In the genomic region with DNA sequence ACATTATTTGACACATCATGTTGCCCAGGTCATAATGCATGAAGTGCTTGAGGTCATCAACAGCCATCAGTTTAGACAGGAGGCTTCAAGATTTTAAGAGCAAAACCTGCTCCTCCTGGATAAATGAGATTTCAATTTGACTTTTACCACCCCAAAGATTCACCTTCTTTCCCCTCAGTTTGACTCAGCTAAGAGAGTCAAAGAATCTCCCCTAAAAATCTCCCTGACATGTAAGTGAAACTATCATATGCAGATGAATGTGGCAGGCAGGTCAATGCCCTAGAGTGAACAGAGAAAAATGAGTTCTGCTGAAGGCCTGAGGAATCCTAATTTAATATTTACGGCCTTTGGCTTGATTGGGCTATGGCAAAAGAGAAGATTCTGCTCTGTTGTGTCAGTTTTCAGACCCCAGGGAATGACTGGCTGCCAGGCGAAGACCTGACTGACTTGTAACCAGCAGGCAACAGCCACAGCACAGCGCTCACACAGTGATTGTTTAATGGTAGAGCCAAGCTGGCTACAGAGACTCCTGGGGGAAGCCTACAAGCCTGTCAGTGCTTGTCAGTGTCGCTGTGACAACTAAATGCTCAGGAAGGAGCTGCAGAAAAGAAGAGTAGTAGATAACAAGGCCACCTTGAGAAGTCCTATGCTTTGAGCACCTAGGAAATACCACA, we compare ENCODE assay signal across 14 cellular contexts.
"Had no signal": no experiment of that assay in that cellular context is flagged by ENCODE, and none has a peak within 500 bp of the region (broad histone marks: within the 10 kb centered on the region; RNA-seq: fewer than 3 reads in every experiment).

No MANE protein-coding gene starts in this region.

- H3K36me3 ChIP-seq: adrenal gland, sigmoid colon, upper lobe of left lung had no signal

- H3K9me3 ChIP-seq: adrenal gland, psoas muscle, sigmoid colon, upper lobe of left lung had no signal

- ATAC-seq: activated CD4-positive, CD25-positive, alpha-beta regulatory T cell treated with anti-CD3 and anti-CD28 coated beads, Interleukin-2, amount 50 U/mL, for 24 hours; mucosa of descending colon; naive thymus-derived CD8-positive, alpha-beta T cell; psoas muscle had no signal

- H3K4me3 ChIP-seq: adrenal gland, mucosa of descending colon, psoas muscle, sigmoid colon, upper lobe of left lung had no signal

- DNase-seq: activated naive CD4-positive, alpha-beta T cell treated with anti-CD3 and anti-CD28 coated beads, Interleukin-2, amount 50 U/mL, for 16 hours; activated T-cell treated with anti-CD3 and anti-CD28 coated beads, Interleukin-2, amount 50 U/mL, for 1 hour; adrenal gland; erythroblast; mucosa of descending colon; naive thymus-derived CD8-positive, alpha-beta T cell; psoas muscle; sigmoid colon; stimulated activated CD4-positive, alpha-beta T cell treated with anti-CD3 and anti-CD28 coated beads, Interleukin-2, amount 100 ng/mL, for 24 hours; stimulated activated naive CD4-positive, alpha-beta T cell treated with Interleukin-2 at 50 U/mL for 16 hours; upper lobe of left lung had no signal

- H3K27ac ChIP-seq: adrenal gland, psoas muscle, sigmoid colon, upper lobe of left lung had no signal

- H3K27ac Mint-ChIP-seq: dendritic cell treated with granulocyte-macrophage colony-stimulating factor and Interleukin-4, amounts not matched to agents 40 ng/mL and 50 ng/mL, for 4 days; naive thymus-derived CD8-positive, alpha-beta T cell had no signal

- H3K4me3 Mint-ChIP-seq: central memory CD8-positive, alpha-beta T cell; dendritic cell treated with granulocyte-macrophage colony-stimulating factor and Interleukin-4, amounts not matched to agents 40 ng/mL and 50 ng/mL, for 4 days; naive thymus-derived CD8-positive, alpha-beta T cell had no signal

- H3K4me1 ChIP-seq: adrenal gland, psoas muscle, sigmoid colon, upper lobe of left lung had no signal

- H3K27me3 ChIP-seq: adrenal gland, sigmoid colon, upper lobe of left lung had no signal

- H3K4me1 Mint-ChIP-seq: central memory CD8-positive, alpha-beta T cell; naive thymus-derived CD8-positive, alpha-beta T cell had no signal

- H3K27me3 Mint-ChIP-seq: central memory CD8-positive, alpha-beta T cell; dendritic cell treated with granulocyte-macrophage colony-stimulating factor and Interleukin-4, amounts not matched to agents 40 ng/mL and 50 ng/mL, for 4 days; naive thymus-derived CD8-positive, alpha-beta T cell had no signal
